9 cellular contexts compared by ENCODE assay signal in genomic region chr11:61041755-61042518, GRCh38.
DNase-seq lines count a peak whose midpoint lies in the region; ATAC-seq and TF ChIP-seq lines count a peak whose summit lies in the region.
"Had no signal": no experiment of that assay in that cellular context is flagged by ENCODE, and none has a peak within 500 bp of the region (broad histone marks: within the 10 kb centered on the region; RNA-seq: fewer than 3 reads in every experiment).

No MANE protein-coding gene starts in this region.

- H3K4me2 ChIP-seq in OCI-LY1 (ENCODE audit: low read length), result peak overlapping the region; percentile 52

- no peaks in the 10 kb centered on the region for H4K20me1 ChIP-seq in OCI-LY1 (ENCODE audit: insufficient read depth, low read length)

- H3K79me2 ChIP-seq in OCI-LY1 (ENCODE audit: insufficient read depth, low read length), result no peaks in the 10 kb centered on the region

- intact Hi-C loops in tibial artery (cut with DNase I; ENCODE audit: low total_unique reads), result no loop called here

- no peaks in the 10 kb centered on the region for H3K27me3 ChIP-seq in cardiac muscle cell
- H3K27me3 ChIP-seq in right atrium auricular region, result no peaks in the 10 kb centered on the region
- no peaks in the 10 kb centered on the region for H3K27me3 ChIP-seq in OCI-LY1 (ENCODE audit: insufficient read depth, low read length)
- H3K27me3 ChIP-seq in iPS-20b (ENCODE audit: insufficient read depth, low read length), result no peaks in the 10 kb centered on the region
- H3K27me3 ChIP-seq in tibial artery, result no peaks in the 10 kb centered on the region

- TF ChIP-seq CTCF in cardiac muscle cell (IDR thresholded peaks at IDR 0.05; ENCODE audit: low read depth, low read length), result no peak
- TF ChIP-seq CTCF in right atrium auricular region (IDR thresholded peaks at IDR 0.05), result no peak
- TF ChIP-seq CTCF in OCI-LY1 (IDR thresholded peaks at IDR 0.05; ENCODE audit: low read length), result no peak
- no peak for TF ChIP-seq CTCF in tibial artery (IDR thresholded peaks at IDR 0.05)

- DNase-seq in cardiac muscle cell (ENCODE audit: low read depth in 1 of 2, low spot score in 1 of 2), result peak; percentile 32 to 82
- no peak for DNase-seq in right atrium auricular region (ENCODE audit: low spot score)
- DNase-seq in activated effector memory CD4-positive, alpha-beta T cell treated with Interleukin-2 at 50 U/mL for 16 hours, result peak; percentile 83
- DNase-seq in stimulated activated CD4-positive, alpha-beta T cell treated with anti-CD3 and anti-CD28 coated beads, TNF-alpha, amount 100 ng/mL, for 4 hours (ENCODE audit: low read depth in 3 of 3), result peak in 2 of 3 experiments; percentile 66 to 72
- DNase-seq in tibial artery, result no peak

- H3K27ac ChIP-seq in cardiac muscle cell, result peak overlapping the region; percentile 84
- H3K27ac ChIP-seq in right atrium auricular region, result no peak overlapping the region
- peak overlapping the region; percentile 86 for H3K27ac ChIP-seq in OCI-LY1 (ENCODE audit: low read depth, low read length, poor library complexity, severe bottlenecking)
- no peak overlapping the region for H3K27ac ChIP-seq in iPS-20b (ENCODE audit: low read length)
- no peak overlapping the region for H3K27ac ChIP-seq in tibial artery
- H3K27ac ChIP-seq: C4-2B had no signal

- no peaks in the 10 kb centered on the region for H3K9me2 ChIP-seq in OCI-LY1 (ENCODE audit: low read depth, low read length)

- H3K9ac ChIP-seq in OCI-LY1 (ENCODE audit: low read length), result peak overlapping the region; percentile 65
- peak overlapping the region; percentile 35; the same call in 1 of the 2 replicates for H3K9ac ChIP-seq in iPS-20b (ENCODE audit: low read depth, low read length)

- H3F3A ChIP-seq in OCI-LY1 (ENCODE audit: insufficient read depth, low read length), result no peaks in the 10 kb centered on the region

- no peaks in the 10 kb centered on the region for H3K36me3 ChIP-seq in cardiac muscle cell
- no peaks in the 10 kb centered on the region for H3K36me3 ChIP-seq in right atrium auricular region
- H3K36me3 ChIP-seq in OCI-LY1 (ENCODE audit: insufficient read depth, low read length), result no peaks in the 10 kb centered on the region
- H3K36me3 ChIP-seq in iPS-20b (ENCODE audit: insufficient read depth, low read depth, low read length), result no peaks in the 10 kb centered on the region
- no peaks in the 10 kb centered on the region for H3K36me3 ChIP-seq in tibial artery

- no peak overlapping the region for H2AFZ ChIP-seq in OCI-LY1 (ENCODE audit: low read length)

- ATAC-seq in HG03439 (IDR thresholded peaks at IDR 0.05; ENCODE audit: unreplicated experiment), result peak; percentile 69

- H3K4me1 ChIP-seq in cardiac muscle cell (ENCODE audit: low read depth) (peaks cover 12% of the 10 kb centered on the region), right atrium auricular region (peaks cover 0 to 5% of the 10 kb centered on the region in 2 donors), OCI-LY1 (ENCODE audit: insufficient read depth, low read length, severe bottlenecking) (peaks cover 25% of the 10 kb centered on the region), iPS-20b (ENCODE audit: insufficient read depth, low read length) (no peaks in the 10 kb centered on the region), tibial artery (peaks cover 0 to 5% (median 2%) of the 10 kb centered on the region in 4 donors)

- H3K4me3 ChIP-seq in cardiac muscle cell (no peak overlapping the region), right atrium auricular region (no peak overlapping the region), OCI-LY1 (ENCODE audit: low read depth, low read length, poor library complexity, severe bottlenecking) (peak overlapping the region; percentile 28), iPS-20b (ENCODE audit: low read length) (no peak overlapping the region), tibial artery (no peak overlapping the region)

- H3K9me3 ChIP-seq in cardiac muscle cell (ENCODE audit: low read depth), result no peaks in the 10 kb centered on the region
- no peaks in the 10 kb centered on the region for H3K9me3 ChIP-seq in right atrium auricular region
- H3K9me3 ChIP-seq in OCI-LY1 (ENCODE audit: low read length), result no peaks in the 10 kb centered on the region
- no peaks in the 10 kb centered on the region for H3K9me3 ChIP-seq in iPS-20b (ENCODE audit: insufficient read depth, low read depth, low read length)
- no peaks in the 10 kb centered on the region for H3K9me3 ChIP-seq in tibial artery

Comparison
In these comparisons a context has a peak if more than half of its experiments do, and no peak if none do; other contexts are left out.
1. DNase-seq: peak in cardiac muscle cell (2 of 2), activated effector memory CD4-positive, alpha-beta T cell treated with Interleukin-2 at 50 U/mL for 16 hours (single experiment) and stimulated activated CD4-positive, alpha-beta T cell treated with anti-CD3 and anti-CD28 coated beads, TNF-alpha, amount 100 ng/mL, for 4 hours (2 of 3); none in right atrium auricular region (single experiment) and tibial artery (0 of 2).
2. H3K27ac ChIP-seq: peak in cardiac muscle cell (single experiment) and OCI-LY1 (single experiment); none in right atrium auricular region (0 of 2), iPS-20b (single experiment) and tibial artery (0 of 2).